ENCODE assay signal across 14 cellular contexts in the genomic region with DNA sequence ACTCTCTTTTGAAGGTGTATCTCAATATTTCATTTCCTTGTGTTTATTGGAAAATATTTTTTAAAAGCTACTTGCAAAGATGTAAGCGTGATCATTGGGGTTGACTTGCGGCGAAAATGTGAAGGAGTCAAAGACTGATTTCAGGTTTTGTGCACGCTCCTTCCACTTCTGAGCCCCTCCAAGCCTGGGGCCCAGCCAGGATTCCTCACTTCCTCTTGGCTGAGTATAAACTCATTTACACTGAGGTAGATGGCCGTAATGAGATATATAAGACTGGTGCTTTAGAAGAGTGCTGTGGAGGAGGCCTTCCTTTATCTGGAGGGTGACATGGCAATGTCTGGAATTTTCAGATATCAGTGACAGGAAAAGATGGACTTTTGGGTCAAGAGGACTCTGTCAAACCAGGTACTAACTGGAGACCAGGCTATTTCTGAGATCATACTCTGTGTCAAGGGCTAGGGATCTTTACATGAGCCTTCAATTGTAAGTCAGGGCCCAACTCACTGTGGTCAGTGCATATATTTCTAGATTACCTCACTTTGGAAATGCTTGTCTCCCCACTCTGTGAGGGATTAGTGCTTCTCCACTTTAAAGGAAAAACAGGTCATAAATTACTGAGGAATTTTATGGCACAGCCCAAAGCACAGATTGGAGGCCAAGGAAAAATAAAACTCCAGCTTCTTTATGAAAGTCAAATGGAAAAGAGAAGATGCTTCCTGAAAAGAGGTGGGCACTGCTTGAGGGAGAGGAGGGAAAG. TPM values are rescaled to one million over a fixed set of nuclear protein-coding genes. Genes with fewer than 3 reads are reported as not detected.
DNase-seq lines count a peak whose midpoint lies in the region; ATAC-seq and TF ChIP-seq lines count a peak whose summit lies in the region.
"Had no signal": no experiment of that assay in that cellular context is flagged by ENCODE, and none has a peak within 500 bp of the region (broad histone marks: within the 10 kb centered on the region; RNA-seq: fewer than 3 reads in every experiment).

No MANE protein-coding gene starts in this region.

- H3K4me3 ChIP-seq in fibroblast of mammary gland (ENCODE audit: control insufficient read depth, low read depth, low read length): no peak overlapping the region
- H3K4me3 ChIP-seq: MG63 had no signal

- TF ChIP-seq CTCF in fibroblast of mammary gland (conservative IDR thresholded peaks at IDR 0.05; ENCODE audit: control insufficient read depth, insufficient read depth, low read depth, low read length): no peak
- TF ChIP-seq CTCF in omental fat pad (IDR thresholded peaks at IDR 0.05): no peak

- no peak overlapping the region for H3K4me3 Mint-ChIP-seq in stimulated activated naive CD8-positive, alpha-beta T cell treated with anti-CD3 and anti-CD28 coated beads, Interleukin-15, amount 100 ng/mL, for 72 hours
- H3K4me3 Mint-ChIP-seq: dendritic cell treated with granulocyte-macrophage colony-stimulating factor and Interleukin-4, amounts not matched to agents 40 ng/mL and 50 ng/mL, for 4 days had no signal

- ATAC-seq in omental fat pad (ENCODE audit: low FRiP score) (peak; percentile 69), HG02763 (IDR thresholded peaks at IDR 0.05; ENCODE audit: unreplicated experiment) (no peak)
- no peak for ATAC-seq in activated CD4-positive, CD25-positive, alpha-beta regulatory T cell treated with anti-CD3 and anti-CD28 coated beads, Interleukin-2, amount 50 U/mL, for 24 hours
- no peak for ATAC-seq in stimulated activated naive CD8-positive, alpha-beta T cell treated with anti-CD3 and anti-CD28 coated beads, Interleukin-15, amount 100 ng/mL, for 72 hours

- no peaks in the 10 kb centered on the region for H3K27me3 Mint-ChIP-seq in stimulated activated naive CD8-positive, alpha-beta T cell treated with anti-CD3 and anti-CD28 coated beads, Interleukin-15, amount 100 ng/mL, for 72 hours
- H3K27me3 Mint-ChIP-seq: activated B cell treated with CpG ODN at 0.5 μM for 24 hours; dendritic cell treated with granulocyte-macrophage colony-stimulating factor and Interleukin-4, amounts not matched to agents 40 ng/mL and 50 ng/mL, for 4 days had no signal

- peak; percentile 32 for DNase-seq in AG08395 (ENCODE audit: low spot score)
- peak; percentile 25 for DNase-seq in LoVo (ENCODE audit: low spot score)
- peak; percentile 56 for DNase-seq in fibroblast of mammary gland (ENCODE audit: low read depth)
- no peak for DNase-seq in omental fat pad (ENCODE audit: low spot score)
- DNase-seq in stimulated activated naive CD8-positive, alpha-beta T cell treated with anti-CD3 and anti-CD28 coated beads, Interleukin-15, amount 100 ng/mL, for 72 hours: no peak
- DNase-seq in C1 segment of cervical spinal cord (lab: John Stamatoyannopoulos, UW): no peak
- DNase-seq: activated B cell treated with CpG ODN at 0.5 μM for 24 hours; activated CD8-positive, alpha-beta memory T cell treated with anti-CD3 and anti-CD28 coated beads, Interleukin-2, amount 50 U/mL, for 4 hours; DMS 273 treated with DMSO at 0.1 percent for 48 hours; foreskin keratinocyte; MG63 had no signal

- H3K27ac Mint-ChIP-seq in stimulated activated naive CD8-positive, alpha-beta T cell treated with anti-CD3 and anti-CD28 coated beads, Interleukin-15, amount 100 ng/mL, for 72 hours: no peak overlapping the region
- H3K27ac Mint-ChIP-seq: activated B cell treated with CpG ODN at 0.5 μM for 24 hours; dendritic cell treated with granulocyte-macrophage colony-stimulating factor and Interleukin-4, amounts not matched to agents 40 ng/mL and 50 ng/mL, for 4 days had no signal

- no peaks in the 10 kb centered on the region for H3K9me3 Mint-ChIP-seq in stimulated activated naive CD8-positive, alpha-beta T cell treated with anti-CD3 and anti-CD28 coated beads, Interleukin-15, amount 100 ng/mL, for 72 hours
- H3K9me3 Mint-ChIP-seq: activated B cell treated with CpG ODN at 0.5 μM for 24 hours; dendritic cell treated with granulocyte-macrophage colony-stimulating factor and Interleukin-4, amounts not matched to agents 40 ng/mL and 50 ng/mL, for 4 days had no signal

- peaks cover 2% of the 10 kb centered on the region for H3K4me1 Mint-ChIP-seq in stimulated activated naive CD8-positive, alpha-beta T cell treated with anti-CD3 and anti-CD28 coated beads, Interleukin-15, amount 100 ng/mL, for 72 hours

RNA-seq across cellular contexts. Expression of a gene that starts 22.7 kb away (rescaled TPM):
- total RNA-seq in omental fat pad: 10 to 100 TPM in 2 of 4 donors, 1 to 10 TPM in 2; 8.8 to 24.3 (median 14.0) TPM

Comparison
In these comparisons a context has a peak if more than half of its experiments do, and no peak if none do; other contexts are left out.
1. DNase-seq: peak in AG08395 (single experiment), LoVo (single experiment) and fibroblast of mammary gland (single experiment); none in omental fat pad (single experiment), stimulated activated naive CD8-positive, alpha-beta T cell treated with anti-CD3 and anti-CD28 coated beads, Interleukin-15, amount 100 ng/mL, for 72 hours (0 of 2) and C1 segment of cervical spinal cord (0 of 14).